10 cellular contexts compared by ENCODE assay signal in genomic region chr3:178019645-178020044, GRCh38.
"Had no signal": no experiment of that assay in that cellular context is flagged by ENCODE, and none has a peak within 500 bp of the region (broad histone marks: within the 10 kb centered on the region; RNA-seq: fewer than 3 reads in every experiment).

No MANE protein-coding gene starts in this region.

- H3K4me1 ChIP-seq: HAP-1 had no signal

- DNase-seq: GM23248, GOT3, H7, H9, HCEC 1CT, HFFc6 had no signal

- H3K9me3 Mint-ChIP-seq: H9, HFFc6 had no signal

- ATAC-seq: HCT116 had no signal

- H3K36me3 ChIP-seq: HAP-1 had no signal

- H3K9me3 ChIP-seq: HAP-1 had no signal

- H3K4me3 ChIP-seq: GM23248, HAP-1 had no signal

- H3K4me3 Mint-ChIP-seq: H9, HFFc6 had no signal

- H3K27ac Mint-ChIP-seq: H9, HFFc6 had no signal

- FAIRE-seq: H1, H54 had no signal

- H3K27ac ChIP-seq: GM23248 had no signal

- H2AFZ ChIP-seq: GM23248 had no signal
